In genomic region chr19:3404324-3405260, GRCh38 we compare ENCODE assay signal across 9 cellular contexts. TPM values are rescaled to one million over a fixed set of nuclear protein-coding genes. Genes with fewer than 3 reads are reported as not detected.
DNase-seq lines count a peak whose midpoint lies in the region; ATAC-seq, FAIRE-seq and TF ChIP-seq lines count a peak whose summit lies in the region.
"Had no signal": no experiment of that assay in that cellular context is flagged by ENCODE, and none has a peak within 500 bp of the region (broad histone marks: within the 10 kb centered on the region; RNA-seq: fewer than 3 reads in every experiment).

No MANE protein-coding gene starts in this region.

- no peak overlapping the region for H3K27ac Mint-ChIP-seq in activated CD4-positive, alpha-beta memory T cell treated with anti-CD3 and anti-CD28 coated beads, Interleukin-2, amount 10 ng/mL, durations not matched to agents 7 days and 5 days

- no TSS peak for BruUV-seq in IMR-90 (replicated peaks; lab: Mats Ljungman, UMichigan)

- TF ChIP-seq EP300 in H1 (IDR thresholded peaks at IDR 0.05; ENCODE audit: borderline replicate concordance in 1 of 2, low read depth in 2 of 2, low read length in 2 of 2) = no peak

- H2BK12ac ChIP-seq in H1 (ENCODE audit: low read depth, low read length) = peak overlapping the region; percentile 39; the same call in 1 of the 2 replicates

- no peaks in the 10 kb centered on the region for H3K27me3 ChIP-seq in IMR-90 (ENCODE audit: control insufficient read depth, insufficient read depth, low read length)
- H3K27me3 ChIP-seq in H1 (replicated peaks in 1 of 4; ENCODE audit: control insufficient read depth in 3 of 4, extremely low read depth in 1 of 4, insufficient read depth in 3 of 4, low read length in 3 of 4) = no peaks in the 10 kb centered on the region; a peak in 1 of 7 replicates
- H3K27me3 ChIP-seq in right lobe of liver = no peaks in the 10 kb centered on the region

- peak overlapping the region; percentile 75 for H3K9ac ChIP-seq in IMR-90 (ENCODE audit: low read depth, low read length)
- no peak overlapping the region for H3K9ac ChIP-seq in H1 (replicated peaks in 1 of 4; ENCODE audit: extremely low read depth in 1 of 4, low read depth in 3 of 4, low read length in 3 of 4)

- peak overlapping the region; percentile 98 for H3K4ac ChIP-seq in IMR-90 (ENCODE audit: low read depth, low read length)
- peak overlapping the region; percentile 38 for H3K4ac ChIP-seq in H1 (replicated peaks; ENCODE audit: insufficient read length, low read depth, low read length)

- peak overlapping the region; percentile 97 for H2BK5ac ChIP-seq in IMR-90 (ENCODE audit: low read depth, low read length, poor library complexity, severe bottlenecking)
- no peak overlapping the region; the same call in 1 of the 2 replicates for H2BK5ac ChIP-seq in H1 (ENCODE audit: low read depth, low read length)

- H3K27ac ChIP-seq in IMR-90 (ENCODE audit: insufficient read depth, low read length) (peak overlapping the region; percentile 96), H1 (ENCODE audit: low read depth, low read length) (no peak overlapping the region), right lobe of liver (peak overlapping the region; percentile 99 to 100 (median 99))

- H3K4me1 ChIP-seq in IMR-90 (ENCODE audit: control insufficient read depth, insufficient read depth, low read length) (peaks cover 19% of the 10 kb centered on the region), H1 (replicated peaks in 1 of 4; ENCODE audit: control insufficient read depth in 3 of 4, insufficient read depth in 4 of 4, low read length in 3 of 4) (peaks cover 0 to 5% (median 2%) of the 10 kb centered on the region in 4 experiments; a peak in 3 of 7 replicates), right lobe of liver (peaks cover 0 to 87% (median 26%) of the 10 kb centered on the region in 4 donors)

- H3K4me1 Mint-ChIP-seq in activated CD4-positive, alpha-beta memory T cell treated with anti-CD3 and anti-CD28 coated beads, Interleukin-2, amount 10 ng/mL, durations not matched to agents 7 days and 5 days = no peaks in the 10 kb centered on the region

- TF ChIP-seq RAD21 in IMR-90 (IDR thresholded peaks at IDR 0.05; ENCODE audit: low read length) = no peak
- TF ChIP-seq RAD21 in H1 (IDR thresholded peaks at IDR 0.05 in 1 of 2, conservative IDR thresholded peaks at IDR 0.05 in 1 of 2; ENCODE audit: low read depth in 2 of 2, low read length in 2 of 2) = no peak

- peak overlapping the region; percentile 98 for H4K91ac ChIP-seq in IMR-90 (ENCODE audit: insufficient read depth, low read depth, low read length)
- H4K91ac ChIP-seq in H1 (replicated peaks; ENCODE audit: insufficient read length, low read length) = peak overlapping the region; percentile 74

- no peak for TF ChIP-seq CTCF in IMR-90 (conservative IDR thresholded peaks at IDR 0.05; ENCODE audit: low read depth, low read length)
- TF ChIP-seq CTCF in H1 (IDR thresholded peaks at IDR 0.05; ENCODE audit: control extremely low read depth in 1 of 3, insufficient read depth in 1 of 3, low read depth in 1 of 3, low read length in 3 of 3) = no peak
- TF ChIP-seq CTCF in right lobe of liver (IDR thresholded peaks at IDR 0.05) = no peak

- no peaks in the 10 kb centered on the region for H3K79me2 ChIP-seq in H1 (ENCODE audit: control insufficient read depth in 1 of 2, insufficient read depth in 2 of 2, low read length in 2 of 2)

- H3K18ac ChIP-seq in IMR-90 (ENCODE audit: low read depth, low read length) (peak overlapping the region; percentile 68; the same call in 1 of the 2 replicates), H1 (ENCODE audit: extremely low read depth, low read length) (no peak overlapping the region)

- no peaks in the 10 kb centered on the region for H3K9me3 Mint-ChIP-seq in activated CD4-positive, alpha-beta memory T cell treated with anti-CD3 and anti-CD28 coated beads, Interleukin-2, amount 10 ng/mL, durations not matched to agents 7 days and 5 days

- no peaks in the 10 kb centered on the region for H3K27me3 Mint-ChIP-seq in activated CD4-positive, alpha-beta memory T cell treated with anti-CD3 and anti-CD28 coated beads, Interleukin-2, amount 10 ng/mL, durations not matched to agents 7 days and 5 days

- H3K4me2 ChIP-seq in IMR-90 (ENCODE audit: low read depth, low read length) = peak overlapping the region; percentile 61
- H3K4me2 ChIP-seq in H1 (ENCODE audit: insufficient read depth in 1 of 2, low read depth in 2 of 2, low read length in 2 of 2) = no peak overlapping the region

- peak overlapping the region; percentile 91 for H3K14ac ChIP-seq in IMR-90 (replicated peaks; ENCODE audit: low read depth, low read length)
- H3K14ac ChIP-seq in H1 (ENCODE audit: insufficient read length) = no peak overlapping the region

- H3K4me3 ChIP-seq in IMR-90 (ENCODE audit: insufficient read depth, low read depth, low read length) (peak overlapping the region; percentile 5; the same call in 1 of the 2 replicates), H1 (ENCODE audit: extremely low read depth in 1 of 4, insufficient read depth in 2 of 4, low read depth in 3 of 4, low read length in 4 of 4) (no peak overlapping the region), right lobe of liver (peak overlapping the region; percentile 21 to 54 (median 47))

- intact Hi-C loops in IMR-90 (cut with micrococcal nuclease) = loop anchor here (2.0 kb wide), 2 partner anchors 36 to 46 kb away; no protein-coding TSS in a partner anchor
- intact Hi-C loops in right lobe of liver (cut with DNase I) = loop anchor here in 1 of 2 donors (5.0 kb wide), 1 partner anchor 37 kb away; the partner anchor contains the start of gene NFIC

- peaks cover 13% of the 10 kb centered on the region for H3K36me3 ChIP-seq in IMR-90 (ENCODE audit: control insufficient read depth, insufficient read depth, low read length)
- H3K36me3 ChIP-seq in H1 (ENCODE audit: control insufficient read depth in 2 of 4, insufficient read depth in 4 of 4, low read length in 3 of 4) = no peaks in the 10 kb centered on the region
- peaks cover 0 to 3% (median 0%) of the 10 kb centered on the region in 4 donors for H3K36me3 ChIP-seq in right lobe of liver

- peaks cover 8% of the 10 kb centered on the region for H3K9me1 ChIP-seq in IMR-90 (ENCODE audit: insufficient read depth, low read length)

- H3K9me3 ChIP-seq in IMR-90 (ENCODE audit: control insufficient read depth, insufficient read depth, low read length) = no peaks in the 10 kb centered on the region
- H3K9me3 ChIP-seq in H1 (ENCODE audit: insufficient read depth in 2 of 2, low read depth in 1 of 2, low read length in 1 of 2) = no peaks in the 10 kb centered on the region
- no peaks in the 10 kb centered on the region for H3K9me3 ChIP-seq in right lobe of liver

- H4K5ac ChIP-seq in IMR-90 (ENCODE audit: low read depth, low read length) (peak overlapping the region; percentile 60), H1 (ENCODE audit: insufficient read length, low read depth, low read length) (no peak overlapping the region)

- TF ChIP-seq POLR2A in IMR-90 (IDR thresholded peaks at IDR 0.05; ENCODE audit: low read depth, low read length) (peak; percentile 89), H1 (IDR thresholded peaks at IDR 0.05; ENCODE audit: control extremely low read depth in 1 of 2, low read depth in 2 of 2, low read length in 2 of 2) (no peak), right lobe of liver (IDR thresholded peaks at IDR 0.05) (peak; percentile 68)

- CTCF ChIA-PET in IMR-90 (lab: Yijun Ruan, JAX) (no interaction called here), H1 (lab: Charles Lee; ENCODE audit: partially characterized antibody) (no interaction called here)
- CTCF ChIA-PET in activated CD4-positive, alpha-beta memory T cell treated with anti-CD3 and anti-CD28 coated beads, Interleukin-2, amount 10 ng/mL, durations not matched to agents 7 days and 5 days (lab: Charles Lee) = no interaction called here

- H2BK15ac ChIP-seq in IMR-90 (ENCODE audit: low read depth, low read length) = peak overlapping the region; percentile 97; the same call in 1 of the 3 replicates
- no peak overlapping the region for H2BK15ac ChIP-seq in H1 (ENCODE audit: low read length)

- peak overlapping the region; percentile 91 for H2AFZ ChIP-seq in IMR-90 (replicated peaks; ENCODE audit: low read length, poor library complexity)
- H2AFZ ChIP-seq in H1 (ENCODE audit: low read length) = no peak overlapping the region

- no peaks in the 10 kb centered on the region for H3K36me3 Mint-ChIP-seq in activated CD4-positive, alpha-beta memory T cell treated with anti-CD3 and anti-CD28 coated beads, Interleukin-2, amount 10 ng/mL, durations not matched to agents 7 days and 5 days (ENCODE audit: low read depth)

- H3K23me2 ChIP-seq in H1 (ENCODE audit: low read depth, low read length) = peaks cover 2% of the 10 kb centered on the region

- H2AK9ac ChIP-seq in IMR-90 (replicated peaks; ENCODE audit: low read depth, low read length, poor library complexity) = peak overlapping the region; percentile 100

- H3K79me1 ChIP-seq in IMR-90 (ENCODE audit: low read depth in 1 of 2, low read length in 2 of 2) = peaks cover 14 to 67% of the 10 kb centered on the region in 2 experiments
- no peaks in the 10 kb centered on the region for H3K79me1 ChIP-seq in H1 (ENCODE audit: low read depth, low read length)

- H4K8ac ChIP-seq in IMR-90 (ENCODE audit: low read depth in 2 of 2, low read length in 2 of 2) (peak overlapping the region; percentile 85 to 99), H1 (ENCODE audit: extremely low read depth, insufficient read depth, low read length) (peak overlapping the region; percentile 96; the same call in 1 of the 2 replicates)

- H3K4me3 Mint-ChIP-seq in activated CD4-positive, alpha-beta memory T cell treated with anti-CD3 and anti-CD28 coated beads, Interleukin-2, amount 10 ng/mL, durations not matched to agents 7 days and 5 days = no peak overlapping the region

- in situ Hi-C loops in IMR-90 (cut with MboI; ENCODE audit: low sequenced_read_pairs) = no loop called here

- H3K56ac ChIP-seq in IMR-90 (ENCODE audit: extremely low read depth, insufficient read depth, low read length) = peak overlapping the region; percentile 71
- no peak overlapping the region for H3K56ac ChIP-seq in H1 (replicated peaks; ENCODE audit: insufficient read length, low read depth, low read length)

- dilution Hi-C loops in IMR-90 (cut with HindIII; ENCODE audit: low sequenced_read_pairs, unreplicated experiment) = no loop called here

- peak; percentile 93 for DNase-seq in IMR-90
- no peak for DNase-seq in H1 (ENCODE audit: low read depth in 1 of 2, low spot score in 2 of 2)
- peak; percentile 83 to 91 (median 89) for DNase-seq in right lobe of liver
- peak; percentile 91 for DNase-seq in superior temporal gyrus (ENCODE audit: extremely low spot score)
- DNase-seq in activated CD4-positive, alpha-beta memory T cell treated with anti-CD3 and anti-CD28 coated beads, Interleukin-2, amount 10 ng/mL, durations not matched to agents 7 days and 5 days = no peak

- POLR2A ChIA-PET in IMR-90 (lab: Charles Lee; ENCODE audit: unreplicated experiment) = no interaction called here
- POLR2A ChIA-PET in H1 (lab: Charles Lee; ENCODE audit: partially characterized antibody) = no interaction called here
- POLR2A ChIA-PET in activated CD4-positive, alpha-beta memory T cell treated with anti-CD3 and anti-CD28 coated beads, Interleukin-2, amount 10 ng/mL, durations not matched to agents 7 days and 5 days (lab: Charles Lee) = no interaction called here

- 10% methylated on average over 11 of the region's 62 CpGs; no CpG with 5 or more reads in 1 of the 2 experiments for WGBS in IMR-90 (ENCODE audit: extremely low coverage in 2 of 2, insufficient read length in 1 of 2), 2 experiments
- WGBS in H1 (ENCODE audit: extremely low coverage in 1 of 2, insufficient coverage in 1 of 2, insufficient read length in 1 of 2, insufficient replicate concordance in 2 of 2, low coverage in 1 of 2, low lambda C conversion rate in 2 of 2, missing lambda C conversion rate in 1 of 2), 2 experiments = 92% methylated on average over 36 of the region's 62 CpGs; no CpG with 5 or more reads in 1 of the 2 experiments
- WGBS in right lobe of liver (ENCODE audit: insufficient coverage, low coverage, low lambda C conversion rate, missing lambda C conversion rate) = 14% methylated on average over 37 of the region's 62 CpGs

- no peak for FAIRE-seq in H1 (lab: Jason Lieb, UNC)
- FAIRE-seq: urothelium cell line had no signal

- ATAC-seq in IMR-90 (ENCODE audit: low read depth) = peak; percentile 79
- ATAC-seq in right lobe of liver = peak; percentile 47 to 60 (median 50)
- no peak for ATAC-seq in HG03108 (IDR thresholded peaks at IDR 0.05; ENCODE audit: unreplicated experiment)
- ATAC-seq in HG02798 (IDR thresholded peaks at IDR 0.05; ENCODE audit: poor library complexity, unreplicated experiment) = no peak
- no peak for ATAC-seq in HG03460 (IDR thresholded peaks at IDR 0.05; ENCODE audit: unreplicated experiment)

- H2AK5ac ChIP-seq in IMR-90 (ENCODE audit: low read depth, low read length) (peak overlapping the region; percentile 100), H1 (ENCODE audit: low read depth, low read length) (no peak overlapping the region)

- H2BK120ac ChIP-seq in IMR-90 (ENCODE audit: low read depth, low read length) (peak overlapping the region; percentile 96), H1 (replicated peaks; ENCODE audit: low read depth, low read length) (no peak overlapping the region)

- peak overlapping the region; percentile 55 for H2BK20ac ChIP-seq in IMR-90 (ENCODE audit: low read depth, low read length)
- H2BK20ac ChIP-seq in H1 (ENCODE audit: low read length) = no peak overlapping the region

- peak overlapping the region; percentile 93 for H3K23ac ChIP-seq in IMR-90 (ENCODE audit: low read depth, low read length)
- no peak overlapping the region for H3K23ac ChIP-seq in H1 (ENCODE audit: insufficient read length)

- H4K20me1 ChIP-seq in IMR-90 (ENCODE audit: insufficient read depth, low read length) = peaks cover 17% of the 10 kb centered on the region
- H4K20me1 ChIP-seq in H1 (replicated peaks in 1 of 2; ENCODE audit: control insufficient read depth in 1 of 2, insufficient read depth in 2 of 2, low read length in 2 of 2) = no peaks in the 10 kb centered on the region

RNA-seq across cellular contexts. Expression of gene NFIC, which starts 38.2 kb away (rescaled TPM):
- 21.9 and 26.9 TPM in 2 replicates for total RNA-seq in IMR-90 (2012; rRNA removed)
- polyA plus RNA-seq in IMR-90 (2012; rRNA removed) = 29.2 and 32.1 TPM in 2 replicates
- 19.6 and 28.1 TPM in 2 replicates for polyA plus RNA-seq in IMR-90 (2012; cell fraction: cytosol; rRNA removed)
- 23.6 and 45.1 TPM in 2 replicates for polyA plus RNA-seq in IMR-90 (2012; cell fraction: nucleus; rRNA removed; ENCODE audit: low replicate concordance)
- total RNA-seq in H1 (2021; fragmentation: NEBNext Ultra II Directional; extraction: Animal tissue kit (Norgen Biotek cat#: 25700)) = 2.6 and 3.2 TPM in 2 replicates
- polyA plus RNA-seq in H1 (2011; rRNA removed) = 0.56 and 0.82 TPM in 2 replicates
- polyA plus RNA-seq in H1 (2011; cell fraction: cytosol; rRNA removed) = 0.35 TPM
- polyA plus RNA-seq in H1 (2011; cell fraction: nucleus; rRNA removed) = 0.88 TPM
- 2.1 to 4.3 TPM (median 3.5 TPM) in 4 replicates for polyA plus RNA-seq in H1 (2012, experiment 1 of 2)
- polyA plus RNA-seq in H1 (2012, experiment 2 of 2) = 2.9 TPM
- 6.0 TPM for polyA plus RNA-seq in H1 (2013, experiment 1 of 2)
- polyA plus RNA-seq in H1 (2013, experiment 2 of 2) = 5.3 TPM
- polyA minus RNA-seq in H1 (2011; rRNA and poly(A)+ RNA removed) = 0.34 and 0.41 TPM in 2 replicates
- polyA minus RNA-seq in H1 (2011; cell fraction: cytosol; rRNA and poly(A)+ RNA removed) = 1.2 TPM
- 1.6 TPM for polyA minus RNA-seq in H1 (2011; cell fraction: nucleus; rRNA and poly(A)+ RNA removed)
- 100 to 1,000 TPM in 4 of 6 experiments, 10 to 100 TPM in 2; 94.6 to 168 (median 120) TPM for total RNA-seq in right lobe of liver
- 10 to 100 TPM; 12.6 to 13.1 TPM for total RNA-seq in activated CD4-positive, alpha-beta memory T cell treated with anti-CD3 and anti-CD28 coated beads, Interleukin-2, amount 10 ng/mL, durations not matched to agents 7 days and 5 days

Comparison
In these comparisons a context has a peak if more than half of its experiments do, and no peak if none do; other contexts are left out.
1. ATAC-seq: peak in IMR-90 (single experiment) and right lobe of liver (4 of 4); none in HG03108 (single experiment), HG02798 (single experiment) and HG03460 (single experiment).
2. DNase-seq: peak in IMR-90 (single experiment), right lobe of liver (3 of 3) and superior temporal gyrus (single experiment); none in H1 (0 of 2) and activated CD4-positive, alpha-beta memory T cell treated with anti-CD3 and anti-CD28 coated beads, Interleukin-2, amount 10 ng/mL, durations not matched to agents 7 days and 5 days (single experiment).
3. H3K4me3 ChIP-seq: peak in IMR-90 (single experiment) and right lobe of liver (3 of 3); none in H1 (0 of 4).
4. POLR2A ChIP-seq: peak in IMR-90 (single experiment) and right lobe of liver (single experiment); none in H1 (0 of 2).